Comparison of ENCODE assay signal across 8 cellular contexts in genomic region chr10:124461642-124462347, GRCh38. TPM values are rescaled to one million over a fixed set of nuclear protein-coding genes. Genes with fewer than 3 reads are reported as not detected.
A peak's percentile ranks its signal among the peaks of the same experiment; 100 is the strongest.
DNase-seq lines count a peak whose midpoint lies in the region; ATAC-seq and TF ChIP-seq lines count a peak whose summit lies in the region.

TSS of gene LHPP (plus strand) at chr10:124461823. CDS start at chr10:124461863, 40 bp downstream.

- H2AFZ ChIP-seq in KMS-11 (ENCODE audit: low read depth): peak within 1 kb of the TSS; percentile 98
- H2AFZ ChIP-seq in osteoblast (ENCODE audit: low read length): peak within 1 kb of the TSS; percentile 96

- H3K4me2 ChIP-seq in KMS-11: peak within 1 kb of the TSS; percentile 72
- peak within 1 kb of the TSS; percentile 83 for H3K4me2 ChIP-seq in osteoblast (ENCODE audit: insufficient read depth, low read length)

- H3K36me3 ChIP-seq in KMS-11 (ENCODE audit: insufficient read depth) (no peaks in the 10 kb centered on the region), osteoblast (ENCODE audit: insufficient read depth, low read length) (no peaks in the 10 kb centered on the region)

- H4K20me1 ChIP-seq in KMS-11 (ENCODE audit: insufficient read depth) (no peaks in the 10 kb centered on the region), osteoblast (ENCODE audit: insufficient read depth, low read length) (peaks cover 8% of the 10 kb centered on the region)

- no peak within 1 kb of the TSS for H3K27ac ChIP-seq in KMS-11
- no peak within 1 kb of the TSS for H3K27ac ChIP-seq in osteoblast (ENCODE audit: low read depth, low read length)
- H3K27ac ChIP-seq in temporal lobe (ENCODE audit: low read depth, low read length): peak within 1 kb of the TSS; percentile 65

- DNase-seq in G401 (ENCODE audit: low spot score) (peak; percentile 83), SK-N-DZ (ENCODE audit: low spot score) (peak; percentile 77), glomerular visceral epithelial cell (ENCODE audit: extremely low spot score) (peak; percentile 81), osteoblast (ENCODE audit: insufficient read length, low spot score, missing footprints) (peak; percentile 100)
- DNase-seq in activated naive CD4-positive, alpha-beta T cell treated with anti-CD3 and anti-CD28 coated beads, Interleukin-2, amount 50 U/mL, for 16 hours: peak; percentile 90

- no peak within 1 kb of the TSS for H3K4me3 ChIP-seq in KMS-11 (IDR thresholded peaks at IDR 0.05; ENCODE audit: insufficient read depth, low read depth, low read length)
- peak within 1 kb of the TSS; percentile 85 for H3K4me3 ChIP-seq in osteoblast (ENCODE audit: insufficient read depth, low read length)

- no peak for TF ChIP-seq CTCF in KMS-11 (conservative IDR thresholded peaks at IDR 0.05; ENCODE audit: low read depth, low read length)
- no peak for TF ChIP-seq CTCF in osteoblast (IDR thresholded peaks at IDR 0.05; ENCODE audit: extremely low read depth, low read depth, low read length)

- no peaks in the 10 kb centered on the region for H3K79me2 ChIP-seq in KMS-11 (ENCODE audit: insufficient read depth, low read depth)
- H3K79me2 ChIP-seq in osteoblast (ENCODE audit: insufficient read depth, low read length): no peaks in the 10 kb centered on the region

- in situ Hi-C loops in G401 (cut with HindIII; ENCODE audit: low sequenced_read_pairs): no loop called here

- peak; percentile 94 for ATAC-seq in GM21786 (IDR thresholded peaks at IDR 0.05; ENCODE audit: unreplicated experiment)

- peaks cover 4% of the 10 kb centered on the region for H3K4me1 ChIP-seq in KMS-11 (ENCODE audit: low read depth, poor library complexity, severe bottlenecking)
- no peaks in the 10 kb centered on the region for H3K4me1 ChIP-seq in osteoblast (ENCODE audit: insufficient read depth, low read length)

- H3K27me3 ChIP-seq in KMS-11 (ENCODE audit: insufficient read depth, low read depth) (no peaks in the 10 kb centered on the region), osteoblast (ENCODE audit: insufficient read depth, low read length) (peaks cover 5% of the 10 kb centered on the region)

- peak within 1 kb of the TSS; percentile 52; the same call in 1 of the 2 replicates for H3K9ac ChIP-seq in KMS-11

- no peaks in the 10 kb centered on the region for H3K9me3 ChIP-seq in osteoblast (ENCODE audit: low read depth, low read length)

RNA-seq across cellular contexts. Expression of gene LHPP, which starts in this region (rescaled TPM):
- total RNA-seq in G401 (2014; rRNA removed; shearing (Covaris generic)): 9.1 and 17.3 TPM in 2 replicates
- polyA plus RNA-seq in SK-N-DZ (2014; cell fraction: cytosol; rRNA removed): 0.74 and 3.2 TPM in 2 replicates
- 0.95 and 2.2 TPM in 2 replicates for polyA plus RNA-seq in SK-N-DZ (2014; cell fraction: nucleus; rRNA removed)
- total RNA-seq in osteoblast (11.5 and 17.7 TPM in 2 replicates), temporal lobe (8.6 TPM)
